Comparison of ENCODE assay signal across 22 cellular contexts in the genomic region with DNA sequence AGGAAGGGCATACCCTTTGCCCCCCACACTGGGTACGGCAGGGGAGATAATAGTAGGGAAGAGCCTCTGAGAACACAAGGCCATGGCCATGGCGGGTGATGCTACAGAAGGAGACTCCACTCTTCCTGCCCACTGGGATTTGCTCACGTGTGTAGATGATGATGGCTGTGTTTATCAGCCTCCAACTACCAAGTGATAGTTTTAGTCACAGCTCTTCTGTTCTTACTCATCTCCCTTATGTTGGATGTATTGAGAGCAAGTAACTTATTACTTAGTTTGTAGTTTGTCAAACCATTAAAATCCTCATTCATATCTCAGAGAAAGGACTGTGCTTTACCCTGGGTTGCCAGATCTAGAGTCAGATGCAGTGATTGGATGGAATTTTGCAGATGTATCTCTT.
DNase-seq lines count a peak whose midpoint lies in the region; ATAC-seq, FAIRE-seq and TF ChIP-seq lines count a peak whose summit lies in the region.
"Had no signal": no experiment of that assay in that cellular context is flagged by ENCODE, and none has a peak within 500 bp of the region (broad histone marks: within the 10 kb centered on the region; RNA-seq: fewer than 3 reads in every experiment).

No MANE protein-coding gene starts in this region.

- H3K9me3 Mint-ChIP-seq in activated naive CD8-positive, alpha-beta T cell treated with anti-CD3 and anti-CD28 coated beads, Interleukin-2, amount 10 ng/mL, durations not matched to agents 7 days and 5 days, result peaks cover 4% of the 10 kb centered on the region
- peaks cover 9% of the 10 kb centered on the region for H3K9me3 Mint-ChIP-seq in activated naive CD8-positive, alpha-beta T cell treated with anti-CD3 and anti-CD28 coated beads for 36 hours
- no peaks in the 10 kb centered on the region for H3K9me3 Mint-ChIP-seq in neural crest cell
- H3K9me3 Mint-ChIP-seq in Caco-2 (ENCODE audit: unreplicated experiment), result peaks cover 44% of the 10 kb centered on the region

- no peak overlapping the region for H3K4me3 ChIP-seq in GM12878
- H3K4me3 ChIP-seq in Caco-2 (ENCODE audit: low read depth, low read length), result no peak overlapping the region

- DNase-seq in activated naive CD8-positive, alpha-beta T cell treated with anti-CD3 and anti-CD28 coated beads, Interleukin-2, amount 10 ng/mL, durations not matched to agents 7 days and 5 days, result no peak
- DNase-seq in activated naive CD8-positive, alpha-beta T cell treated with anti-CD3 and anti-CD28 coated beads for 36 hours, result no peak
- DNase-seq in GM12878 (ENCODE audit: low read depth, low spot score), result no peak
- DNase-seq in neural crest cell (ENCODE audit: low read depth, low spot score), result no peak
- no peak for DNase-seq in RPMI8226
- no peak for DNase-seq in Caco-2
- DNase-seq in middle frontal gyrus (ENCODE audit: extremely low spot score, low spot score), result no peak
- DNase-seq: 8988T, ACHN, BE2C, DMS53, KG1, NCI-H1048, NCI-H1417, NCI-H1694, NCI-H2029 treated with DMSO at 0.1 percent for 48 hours, NCI-H446 treated with DMSO at 0.1 percent for 48 hours, NCI-H526, SHP77 had no signal

- H3K4me1 ChIP-seq in GM12878 (ENCODE audit: control insufficient read depth, insufficient read depth, low read length), result no peaks in the 10 kb centered on the region
- H3K4me1 ChIP-seq in Caco-2, result peaks cover 28% of the 10 kb centered on the region
- H3K4me1 ChIP-seq: BE2C had no signal

- intact Hi-C loops in GM12878 (cut with micrococcal nuclease; ENCODE audit: unreplicated experiment) (no loop called here), Caco-2 (cut with micrococcal nuclease; ENCODE audit: unreplicated experiment) (no loop called here)

- POLR2A ChIA-PET in activated naive CD8-positive, alpha-beta T cell treated with anti-CD3 and anti-CD28 coated beads, Interleukin-2, amount 10 ng/mL, durations not matched to agents 7 days and 5 days (lab: Charles Lee), result no interaction called here
- POLR2A ChIA-PET in GM12878 (lab: Charles Lee) (interaction anchor here (1.4 kb wide), 1 partner anchor 11 kb away, joined by 3 read pairs; no protein-coding TSS in a partner anchor), Caco-2 (lab: Charles Lee) (no interaction called here)

- no peaks in the 10 kb centered on the region for H3K4me1 Mint-ChIP-seq in activated naive CD8-positive, alpha-beta T cell treated with anti-CD3 and anti-CD28 coated beads, Interleukin-2, amount 10 ng/mL, durations not matched to agents 7 days and 5 days
- no peaks in the 10 kb centered on the region for H3K4me1 Mint-ChIP-seq in activated naive CD8-positive, alpha-beta T cell treated with anti-CD3 and anti-CD28 coated beads for 36 hours
- H3K4me1 Mint-ChIP-seq in neural crest cell (peaks cover 38% of the 10 kb centered on the region), Caco-2 (ENCODE audit: low read depth, unreplicated experiment) (peaks cover 13% of the 10 kb centered on the region)

- H3K36me3 ChIP-seq in GM12878 (ENCODE audit: control insufficient read depth in 2 of 2, insufficient read depth in 2 of 2, low read length in 1 of 2) (no peaks in the 10 kb centered on the region), Caco-2 (ENCODE audit: control insufficient read depth, insufficient read depth, low read length) (no peaks in the 10 kb centered on the region)
- H3K36me3 ChIP-seq: BE2C had no signal

- ATAC-seq in activated naive CD8-positive, alpha-beta T cell treated with anti-CD3 and anti-CD28 coated beads, Interleukin-2, amount 10 ng/mL, durations not matched to agents 7 days and 5 days (ENCODE audit: low read depth), result no peak
- no peak for ATAC-seq in GM12878

- in situ Hi-C loops in GM12878 (cut with MboI), result no loop called here

- H3K9me3 ChIP-seq in GM12878 (replicated peaks; ENCODE audit: control insufficient read depth, insufficient read depth, low read length) (no peaks in the 10 kb centered on the region), Caco-2 (peaks cover 12% of the 10 kb centered on the region)
- H3K9me3 ChIP-seq: BE2C had no signal

- no peak for TF ChIP-seq POLR2A in GM12878 (IDR thresholded peaks at IDR 0.05; ENCODE audit: low read depth, low read length)

- no peak for TF ChIP-seq CTCF in GM12878 (IDR thresholded peaks at IDR 0.05 in 2 of 3, conservative IDR thresholded peaks at IDR 0.05 in 1 of 3; ENCODE audit: control insufficient read depth in 2 of 3, extremely low read depth in 1 of 3, insufficient read depth in 1 of 3, low read depth in 3 of 3, low read length in 3 of 3)
- no peak for TF ChIP-seq CTCF in neural crest cell (conservative IDR thresholded peaks at IDR 0.05)
- no peak for TF ChIP-seq CTCF in Caco-2 (IDR thresholded peaks at IDR 0.05; ENCODE audit: insufficient read depth in 1 of 2, low read depth in 1 of 2, low read length in 1 of 2, severe bottlenecking in 1 of 2, unreplicated experiment in 1 of 2)

- H3K27ac ChIP-seq in GM12878 (ENCODE audit: control insufficient read depth, insufficient read depth), result no peak overlapping the region
- H3K27ac ChIP-seq: RWPE1 had no signal

- no peaks in the 10 kb centered on the region for H3K36me3 Mint-ChIP-seq in activated naive CD8-positive, alpha-beta T cell treated with anti-CD3 and anti-CD28 coated beads, Interleukin-2, amount 10 ng/mL, durations not matched to agents 7 days and 5 days
- peaks cover 9% of the 10 kb centered on the region for H3K36me3 Mint-ChIP-seq in activated naive CD8-positive, alpha-beta T cell treated with anti-CD3 and anti-CD28 coated beads for 36 hours
- H3K36me3 Mint-ChIP-seq in neural crest cell (ENCODE audit: low read depth) (peaks cover 2% of the 10 kb centered on the region), Caco-2 (ENCODE audit: insufficient read depth, unreplicated experiment) (peaks cover 10% of the 10 kb centered on the region)

- SMC1A ChIA-PET in GM12878 (lab: Charles Lee; ENCODE audit: uncharacterized antibody, unreplicated experiment), result interaction anchor here (1.6 kb wide), 1 partner anchor 10 kb away, joined by 5 read pairs; no protein-coding TSS in a partner anchor

- H3K9ac ChIP-seq in GM12878 (ENCODE audit: control insufficient read depth, insufficient read depth, low read length), result no peak overlapping the region

- peak overlapping the region; percentile 25 for H3K27ac Mint-ChIP-seq in activated naive CD8-positive, alpha-beta T cell treated with anti-CD3 and anti-CD28 coated beads, Interleukin-2, amount 10 ng/mL, durations not matched to agents 7 days and 5 days
- H3K27ac Mint-ChIP-seq in activated naive CD8-positive, alpha-beta T cell treated with anti-CD3 and anti-CD28 coated beads for 36 hours, result no peak overlapping the region
- H3K27ac Mint-ChIP-seq in neural crest cell (ENCODE audit: unreplicated experiment) (peak overlapping the region; percentile 45), Caco-2 (ENCODE audit: unreplicated experiment) (no peak overlapping the region)
- H3K27ac Mint-ChIP-seq: CD4-positive, CD25-positive, alpha-beta regulatory T cell had no signal

- H3K27me3 ChIP-seq in GM12878 (replicated peaks in 1 of 2; ENCODE audit: control insufficient read depth in 2 of 2, insufficient read depth in 2 of 2, low read length in 1 of 2) (no peaks in the 10 kb centered on the region), Caco-2 (replicated peaks; ENCODE audit: control insufficient read depth, insufficient read depth, low read length) (no peaks in the 10 kb centered on the region)
- H3K27me3 ChIP-seq: BE2C had no signal

- H3K27me3 Mint-ChIP-seq in activated naive CD8-positive, alpha-beta T cell treated with anti-CD3 and anti-CD28 coated beads, Interleukin-2, amount 10 ng/mL, durations not matched to agents 7 days and 5 days, result no peaks in the 10 kb centered on the region
- H3K27me3 Mint-ChIP-seq in activated naive CD8-positive, alpha-beta T cell treated with anti-CD3 and anti-CD28 coated beads for 36 hours, result no peaks in the 10 kb centered on the region
- H3K27me3 Mint-ChIP-seq in neural crest cell (ENCODE audit: low read depth) (no peaks in the 10 kb centered on the region), Caco-2 (ENCODE audit: insufficient read depth, unreplicated experiment) (no peaks in the 10 kb centered on the region)

- no peak overlapping the region for H3K4me2 ChIP-seq in GM12878 (ENCODE audit: control insufficient read depth, insufficient read depth)

- BruUV-seq in GM12878 (replicated peaks; lab: Mats Ljungman, UMichigan) (no TSS peak), Caco-2 (replicated peaks; lab: Mats Ljungman, UMichigan) (no TSS peak)

- TF ChIP-seq EP300 in GM12878 (IDR thresholded peaks at IDR 0.05; ENCODE audit: borderline replicate concordance in 1 of 2, control insufficient read depth in 1 of 2, low read depth in 2 of 2, low read length in 2 of 2), result no peak

- no peak overlapping the region for H2AFZ ChIP-seq in GM12878 (ENCODE audit: control insufficient read depth, low read depth, low read length)

- no peaks in the 10 kb centered on the region for H4K20me1 ChIP-seq in GM12878 (ENCODE audit: control insufficient read depth, insufficient read depth)

- no peaks in the 10 kb centered on the region for H3K79me2 ChIP-seq in GM12878 (ENCODE audit: control insufficient read depth, insufficient read depth, low read length)

- H3K4me3 Mint-ChIP-seq in activated naive CD8-positive, alpha-beta T cell treated with anti-CD3 and anti-CD28 coated beads, Interleukin-2, amount 10 ng/mL, durations not matched to agents 7 days and 5 days, result no peak overlapping the region
- H3K4me3 Mint-ChIP-seq in activated naive CD8-positive, alpha-beta T cell treated with anti-CD3 and anti-CD28 coated beads for 36 hours, result no peak overlapping the region
- no peak overlapping the region for H3K4me3 Mint-ChIP-seq in neural crest cell
- H3K4me3 Mint-ChIP-seq in Caco-2 (ENCODE audit: unreplicated experiment), result no peak overlapping the region
- H3K4me3 Mint-ChIP-seq: CD4-positive, CD25-positive, alpha-beta regulatory T cell had no signal

- TF ChIP-seq RAD21 in GM12878 (IDR thresholded peaks at IDR 0.05; ENCODE audit: insufficient read depth, low read depth, low read length), result no peak

- CTCF ChIA-PET in GM12878 (lab: Yijun Ruan, JAX) (interaction anchor here (1.3 kb wide), 1 partner anchor 12 kb away, joined by 10 read pairs; no protein-coding TSS in a partner anchor), Caco-2 (lab: Charles Lee) (interaction anchor here (1.1 to 2.6 kb wide), 6 partner anchors 10 to 69 kb away, joined by 3 to 13 read pairs (median 5); no protein-coding TSS in a partner anchor)

- no peak for FAIRE-seq in GM12878 (lab: Jason Lieb, UNC)
- FAIRE-seq: D721Med had no signal

- RAD21 ChIA-PET in GM12878 (lab: Charles Lee; ENCODE audit: unreplicated experiment), result no interaction called here

- WGBS in GM12878 (ENCODE audit: insufficient coverage, insufficient replicate concordance, low lambda C conversion rate, missing lambda C conversion rate), result 0% methylated on average over 3 of the region's 3 CpGs

TF ChIP-seq in GM12878, 131 proteins besides CTCF, POLR2A, EP300 and RAD21:
- TF ChIP-seq IRF4 (IDR thresholded peaks at IDR 0.05; ENCODE audit: low read depth, low read length) (peak; percentile 14; the same call in 1 of the 2 replicates), IKZF1 (conservative IDR thresholded peaks at IDR 0.05) (0 out of 2 replicates have a peak, but pooled peaks have one; percentile 33), ZNF622 (IDR thresholded peaks at IDR 0.05) (no peak), BHLHE40 (IDR thresholded peaks at IDR 0.05; ENCODE audit: borderline replicate concordance in 1 of 2, low read depth in 2 of 2, low read length in 1 of 2) (peak in 1 of 2 experiments; percentile 60; a peak in 1 of 4 replicates)

Comparison
In these comparisons a context has a peak if more than half of its experiments do, and no peak if none do; other contexts are left out.
1. H3K27ac Mint-ChIP-seq: peak in activated naive CD8-positive, alpha-beta T cell treated with anti-CD3 and anti-CD28 coated beads, Interleukin-2, amount 10 ng/mL, durations not matched to agents 7 days and 5 days (single experiment) and neural crest cell (single experiment); none in activated naive CD8-positive, alpha-beta T cell treated with anti-CD3 and anti-CD28 coated beads for 36 hours (single experiment) and Caco-2 (single experiment).